In the genomic region with DNA sequence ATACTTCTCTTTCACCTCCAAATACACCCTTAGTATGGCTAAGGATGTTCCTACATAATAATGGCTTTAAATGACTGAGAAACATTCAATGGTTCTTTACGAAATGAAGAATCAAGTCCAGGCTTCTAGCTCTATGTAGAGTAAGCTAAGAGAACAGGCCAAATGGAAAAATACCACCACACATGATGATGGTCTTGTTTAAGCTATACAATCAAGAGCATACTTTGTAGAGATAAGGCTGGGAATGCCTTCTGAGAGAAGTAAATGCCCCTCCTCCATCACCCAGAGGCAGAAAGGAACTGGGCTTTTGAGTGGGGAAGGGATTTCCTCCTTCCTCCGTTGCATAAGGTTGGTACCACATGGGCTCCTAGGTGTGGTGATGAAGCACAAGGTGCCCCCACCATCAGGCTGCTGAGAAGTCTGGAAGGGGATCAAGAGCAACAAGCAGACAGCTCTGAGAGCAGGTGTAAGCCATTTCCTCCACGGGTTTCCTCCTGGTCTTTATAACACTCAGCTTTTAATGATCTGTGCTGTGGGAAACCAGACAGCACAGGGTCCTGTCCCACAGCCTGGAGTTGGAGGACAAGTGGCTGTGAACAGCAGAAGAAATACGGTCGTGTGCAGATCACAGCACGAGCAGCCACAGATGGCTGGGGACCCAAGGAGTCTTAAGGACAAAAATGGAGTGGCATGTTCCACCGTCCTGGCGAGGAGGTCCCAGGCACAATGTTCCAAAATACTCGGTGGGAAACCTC, we compare ENCODE assay signal across 30 cellular contexts.
"Had no signal": no experiment of that assay in that cellular context is flagged by ENCODE, and none has a peak within 500 bp of the region (broad histone marks: within the 10 kb centered on the region; RNA-seq: fewer than 3 reads in every experiment).

No MANE protein-coding gene starts in this region.

- H3K27ac ChIP-seq: colonic mucosa, gastrocnemius medialis, ovary, prostate gland, sigmoid colon, suprapubic skin, transverse colon, VCaP had no signal

- H3K27ac Mint-ChIP-seq: activated naive CD4-positive, alpha-beta T cell treated with anti-CD3 and anti-CD28 coated beads, Interleukin-2, amount 10 ng/mL, durations not matched to agents 7 days and 5 days; activated naive CD8-positive, alpha-beta T cell treated with anti-CD3 and anti-CD28 coated beads, Interleukin-2, amount 10 ng/mL, durations not matched to agents 7 days and 5 days; activated T-helper 1 cell treated with anti-CD3 and anti-CD28 coated beads, Interleukin-12 subunit alpha, Interleukin-12 subunit beta, Interleukin-2, Interleukin-4 antibody, amounts not matched to agents 30 ng/mL and 10 ng/mL and 1 ng/mL, durations not matched to agents 14 hours and 24 hours and 36 hours; stimulated activated memory B cell treated with anti-CD40 and anti-IgM and Interleukin-4, amounts not matched to agents 10 μg/mL and 1 μg/mL and 100 μg/mL, for 72 hours had no signal

- H3K27me3 Mint-ChIP-seq: activated naive CD4-positive, alpha-beta T cell treated with anti-CD3 and anti-CD28 coated beads, Interleukin-2, amount 10 ng/mL, durations not matched to agents 7 days and 5 days; activated naive CD8-positive, alpha-beta T cell treated with anti-CD3 and anti-CD28 coated beads, Interleukin-2, amount 10 ng/mL, durations not matched to agents 7 days and 5 days; stimulated activated memory B cell treated with anti-CD40 and anti-IgM and Interleukin-4, amounts not matched to agents 10 μg/mL and 1 μg/mL and 100 μg/mL, for 72 hours; stimulated activated naive CD8-positive, alpha-beta T cell treated with anti-CD3 and anti-CD28 coated beads, Interleukin-15, amount 100 ng/mL, for 72 hours had no signal

- DNase-seq: activated CD4-positive, alpha-beta T cell treated with anti-CD3 and anti-CD28 coated beads for 4 hours; activated CD4-positive, alpha-beta T cell treated with anti-CD3 and anti-CD28 coated beads, Interleukin-2, amount 50 U/mL, for 4 hours; activated CD8-positive, alpha-beta memory T cell treated with anti-CD3 and anti-CD28 coated beads for 24 hours; activated gamma-delta T cell; activated naive CD4-positive, alpha-beta T cell treated with anti-CD3 and anti-CD28 coated beads, Interleukin-2, amount 10 ng/mL, durations not matched to agents 7 days and 5 days; activated naive CD8-positive, alpha-beta T cell treated with anti-CD3 and anti-CD28 coated beads, Interleukin-2, amount 10 ng/mL, durations not matched to agents 7 days and 5 days; activated T-cell treated with anti-CD3 and anti-CD28 coated beads, Interleukin-2, amount 50 U/mL, for 1 hour; central memory CD4-positive, alpha-beta T cell; colonic mucosa; effector memory CD4-positive, alpha-beta T cell; erythroblast; gastrocnemius medialis; glutamatergic neuron; islet precursor cell; left cardiac atrium; left ventricle myocardium superior; naive B cell; ovary; sigmoid colon; small intestine; stimulated activated CD4-positive, alpha-beta T cell treated with anti-CD3 and anti-CD28 coated beads, Interleukin-1b, Interleukin-23, amount 100 ng/mL, for 48 hours; stimulated activated CD4-positive, alpha-beta T cell treated with anti-CD3 and anti-CD28 coated beads, Interleukin-4, amount 100 ng/mL, for 4 hours; stimulated activated CD8-positive, alpha-beta memory T cell treated with anti-CD3 and anti-CD28 coated beads, Interleukin-4, amount 100 ng/mL, for 48 hours; stimulated activated naive CD8-positive, alpha-beta T cell treated with anti-CD3 and anti-CD28 coated beads, Interleukin-15, amount 100 ng/mL, for 72 hours; transverse colon had no signal

- H3K9me3 Mint-ChIP-seq: activated naive CD4-positive, alpha-beta T cell treated with anti-CD3 and anti-CD28 coated beads, Interleukin-2, amount 10 ng/mL, durations not matched to agents 7 days and 5 days; activated T-helper 1 cell treated with anti-CD3 and anti-CD28 coated beads, Interleukin-12 subunit alpha, Interleukin-12 subunit beta, Interleukin-2, Interleukin-4 antibody, amounts not matched to agents 30 ng/mL and 10 ng/mL and 1 ng/mL, durations not matched to agents 14 hours and 24 hours and 36 hours; stimulated activated memory B cell treated with anti-CD40 and anti-IgM and Interleukin-4, amounts not matched to agents 10 μg/mL and 1 μg/mL and 100 μg/mL, for 72 hours had no signal

- H3K36me3 Mint-ChIP-seq: activated naive CD4-positive, alpha-beta T cell treated with anti-CD3 and anti-CD28 coated beads, Interleukin-2, amount 10 ng/mL, durations not matched to agents 7 days and 5 days; activated naive CD8-positive, alpha-beta T cell treated with anti-CD3 and anti-CD28 coated beads, Interleukin-2, amount 10 ng/mL, durations not matched to agents 7 days and 5 days; naive B cell; stimulated activated memory B cell treated with anti-CD40 and anti-IgM and Interleukin-4, amounts not matched to agents 10 μg/mL and 1 μg/mL and 100 μg/mL, for 72 hours had no signal

- H3K4me1 Mint-ChIP-seq: activated naive CD4-positive, alpha-beta T cell treated with anti-CD3 and anti-CD28 coated beads, Interleukin-2, amount 10 ng/mL, durations not matched to agents 7 days and 5 days; activated naive CD8-positive, alpha-beta T cell treated with anti-CD3 and anti-CD28 coated beads, Interleukin-2, amount 10 ng/mL, durations not matched to agents 7 days and 5 days; naive B cell; stimulated activated memory B cell treated with anti-CD40 and anti-IgM and Interleukin-4, amounts not matched to agents 10 μg/mL and 1 μg/mL and 100 μg/mL, for 72 hours; stimulated activated naive CD8-positive, alpha-beta T cell treated with anti-CD3 and anti-CD28 coated beads, Interleukin-15, amount 100 ng/mL, for 72 hours had no signal

- H3K4me3 Mint-ChIP-seq: activated naive CD4-positive, alpha-beta T cell treated with anti-CD3 and anti-CD28 coated beads, Interleukin-2, amount 10 ng/mL, durations not matched to agents 7 days and 5 days; activated naive CD8-positive, alpha-beta T cell treated with anti-CD3 and anti-CD28 coated beads, Interleukin-2, amount 10 ng/mL, durations not matched to agents 7 days and 5 days; activated T-helper 1 cell treated with anti-CD3 and anti-CD28 coated beads, Interleukin-12 subunit alpha, Interleukin-12 subunit beta, Interleukin-2, Interleukin-4 antibody, amounts not matched to agents 30 ng/mL and 10 ng/mL and 1 ng/mL, durations not matched to agents 14 hours and 24 hours and 36 hours; naive B cell; stimulated activated memory B cell treated with anti-CD40 and anti-IgM and Interleukin-4, amounts not matched to agents 10 μg/mL and 1 μg/mL and 100 μg/mL, for 72 hours; stimulated activated naive CD8-positive, alpha-beta T cell treated with anti-CD3 and anti-CD28 coated beads, Interleukin-15, amount 100 ng/mL, for 72 hours had no signal

- H3K27me3 ChIP-seq: colonic mucosa, gastrocnemius medialis, ovary, sigmoid colon, suprapubic skin, transverse colon had no signal
